In genomic region chr17:58006924-58007780, GRCh38 we compare ENCODE assay signal across 1 cellular context.
TF ChIP-seq lines count a peak whose summit lies in the region.

Gene SRSF1, minus strand, starts transcription at chr17:58007246. Its CDS starts 109 bp downstream, at chr17:58007137.

TF ChIP-seq in K562, 482 proteins besides CTCF, POLR2A, EP300 and RAD21 (continued from another document and continues in another):
- TF ChIP-seq KAT8 (IDR thresholded peaks at IDR 0.05; ENCODE audit: low read depth) (0 out of 2 replicates have a peak, but pooled peaks have one; percentile 22), TBP (optimal IDR thresholded peaks at IDR 0.05; ENCODE audit: low read depth, low read length) (no peak), SPI1 (IDR thresholded peaks at IDR 0.05; ENCODE audit: borderline replicate concordance, low read depth, low read length) (peak; percentile 47; the same call in 1 of the 2 replicates), IRF1 (CRISPR knock-in tag; IDR thresholded peaks at IDR 0.05; ENCODE audit: borderline replicate concordance) (0 out of 2 replicates have a peak, but pooled peaks have one; percentile 76), MEF2D (tag; conservative IDR thresholded peaks at IDR 0.05; ENCODE audit: low read depth) (0 out of 2 replicates have a peak, but pooled peaks have one; percentile 13), SRSF9 (IDR thresholded peaks at IDR 0.05; ENCODE audit: borderline replicate concordance, low read depth, low read length) (no peak), HMG20A (CRISPR knock-in tag; conservative IDR thresholded peaks at IDR 0.05) (0 out of 2 replicates have a peak, but pooled peaks have one; percentile 28), NCOA1 (IDR thresholded peaks at IDR 0.05; ENCODE audit: low read depth) (no peak; the same call in 1 of the 2 replicates), BRD9 (IDR thresholded peaks at IDR 0.05; ENCODE audit: low read depth, partially characterized antibody) (peak; percentile 92), ESRRB (CRISPR knock-in tag; IDR thresholded peaks at IDR 0.05; ENCODE audit: borderline replicate concordance) (no peak), PYGO2 (tag; IDR thresholded peaks at IDR 0.05) (0 out of 2 replicates have a peak, but pooled peaks have one; percentile 10), RAD51 (IDR thresholded peaks at IDR 0.05; ENCODE audit: borderline replicate concordance, low read depth) (0 out of 2 replicates have a peak, but pooled peaks have one; percentile 9), EP400 (IDR thresholded peaks at IDR 0.05) (peak; percentile 98), ZSCAN29 (IDR thresholded peaks at IDR 0.05) (no peak; the same call in 1 of the 2 replicates), ZBTB43 (CRISPR knock-in tag; IDR thresholded peaks at IDR 0.05) (no peak), ZNF830 (CRISPR knock-in tag; IDR thresholded peaks at IDR 0.05) (0 out of 2 replicates have a peak, but pooled peaks have one; percentile 71), NFYB (IDR thresholded peaks at IDR 0.05; ENCODE audit: extremely low read depth, insufficient read length) (no peak), CEBPG (CRISPR knock-in tag; IDR thresholded peaks at IDR 0.05) (no peak), CEBPG (tag; conservative IDR thresholded peaks at IDR 0.05 in 1 of 2, IDR thresholded peaks at IDR 0.05 in 1 of 2) (no peak), DMBX1 (CRISPR knock-in tag; IDR thresholded peaks at IDR 0.05; ENCODE audit: borderline replicate concordance) (peak; percentile 40), HMGN3 (IDR thresholded peaks at IDR 0.05; ENCODE audit: borderline replicate concordance, extremely low read depth, insufficient read length, low read depth, low read length) (no peak), RBM39 (optimal IDR thresholded peaks at IDR 0.05; ENCODE audit: low read depth, low read length) (no peak), MLX (CRISPR knock-in tag; conservative IDR thresholded peaks at IDR 0.05) (peak in 1 of 2 experiments; percentile 61; a peak in 1 of 4 replicates), NFE2 (IDR thresholded peaks at IDR 0.05; ENCODE audit: low read depth) (peak; percentile 6; the same call in 1 of the 2 replicates), POLR2H (tag; IDR thresholded peaks at IDR 0.05; ENCODE audit: low read depth) (peak; percentile 94), ZNF584 (CRISPR knock-in tag; IDR thresholded peaks at IDR 0.05; ENCODE audit: low read depth) (no peak; the same call in 1 of the 2 replicates), CHD2 (IDR thresholded peaks at IDR 0.05; ENCODE audit: low read depth, low read length) (peak; percentile 78), KAT7 (CRISPR knock-in tag; IDR thresholded peaks at IDR 0.05; ENCODE audit: borderline replicate concordance) (peak; percentile 90; the same call in 1 of the 2 replicates), ATF1 (CRISPR knock-in tag; IDR thresholded peaks at IDR 0.05) (no peak; the same call in 1 of the 2 replicates), ATF1 (tag; IDR thresholded peaks at IDR 0.05) (peak; percentile 97), SMAD4 (CRISPR knock-in tag; conservative IDR thresholded peaks at IDR 0.05) (peak; percentile 50; the same call in 1 of the 2 replicates), ELF1 (tag; IDR thresholded peaks at IDR 0.05) (peak; percentile 89), E2F6 (IDR thresholded peaks at IDR 0.05; ENCODE audit: borderline replicate concordance in 1 of 2, extremely low read depth in 1 of 2, insufficient read depth in 1 of 2, insufficient read length in 1 of 2, low read depth in 1 of 2, low read length in 1 of 2, poor library complexity in 1 of 2, severe bottlenecking in 1 of 2) (peak; percentile 98 to 99), ZNF384 (IDR thresholded peaks at IDR 0.05; ENCODE audit: low read depth, low read length) (0 out of 2 replicates have a peak, but pooled peaks have one; percentile 7), E2F4 (CRISPR knock-in tag; IDR thresholded peaks at IDR 0.05; ENCODE audit: low read depth) (peak; percentile 95), HDAC3 (IDR thresholded peaks at IDR 0.05; ENCODE audit: borderline replicate concordance, partially characterized antibody) (peak; percentile 100), CHD1 (IDR thresholded peaks at IDR 0.05; ENCODE audit: low read length) (peak; percentile 97), RBBP5 (IDR thresholded peaks at IDR 0.05; ENCODE audit: borderline replicate concordance, insufficient read depth, low read length, poor library complexity, severe bottlenecking) (peak; percentile 70), SRSF1 (IDR thresholded peaks at IDR 0.05; ENCODE audit: low read depth, low read length) (0 out of 2 replicates have a peak, but pooled peaks have one; percentile 73), ZBTB7A (IDR thresholded peaks at IDR 0.05; ENCODE audit: borderline replicate concordance, control insufficient read depth, low read depth, low read length) (peak; percentile 55; the same call in 1 of the 2 replicates), ZC3H4 (CRISPR knock-in tag; IDR thresholded peaks at IDR 0.05; ENCODE audit: borderline replicate concordance) (0 out of 2 replicates have a peak, but pooled peaks have one; percentile 53), RBM14 (IDR thresholded peaks at IDR 0.05; ENCODE audit: borderline replicate concordance, insufficient read depth, low read depth, low read length) (0 out of 2 replicates have a peak, but pooled peaks have one; percentile 14), FOXJ2 (tag; IDR thresholded peaks at IDR 0.05) (peak; percentile 68), ELF2 (CRISPR knock-in tag; IDR thresholded peaks at IDR 0.05) (peak; percentile 82), KLF13 (tag; IDR thresholded peaks at IDR 0.05; ENCODE audit: borderline replicate concordance, low read depth) (0 out of 2 replicates have a peak, but pooled peaks have one; percentile 15), TAF15 (IDR thresholded peaks at IDR 0.05; ENCODE audit: low read depth, low read length) (peak; percentile 96; the same call in 1 of the 2 replicates), TRIM24 (IDR thresholded peaks at IDR 0.05) (peak in 1 of 2 experiments; percentile 35; a peak in 1 of 4 replicates), TCF7 (IDR thresholded peaks at IDR 0.05; ENCODE audit: borderline replicate concordance) (peak; percentile 70; the same call in 1 of the 2 replicates), TFE3 (CRISPR knock-in tag; IDR thresholded peaks at IDR 0.05) (no peak), ZNF445 (CRISPR knock-in tag; IDR thresholded peaks at IDR 0.05; ENCODE audit: low read depth) (0 out of 2 replicates have a peak, but pooled peaks have one; percentile 49), DEAF1 (CRISPR knock-in tag; IDR thresholded peaks at IDR 0.05) (0 out of 2 replicates have a peak, but pooled peaks have one; percentile 12), BRD4 (IDR thresholded peaks at IDR 0.05) (peak; percentile 98), NCOR1 (IDR thresholded peaks at IDR 0.05) (peak; percentile 43), MLLT1 (IDR thresholded peaks at IDR 0.05) (peak in 1 of 2 experiments; percentile 84; a peak in 2 of 4 replicates), U2AF2 (optimal IDR thresholded peaks at IDR 0.05; ENCODE audit: low read depth, low read length) (no peak), POLR2B (IDR thresholded peaks at IDR 0.05; ENCODE audit: low read depth, partially characterized antibody) (peak; percentile 95)
